ENCODE assay signal across 1 cellular context in the genomic region with DNA sequence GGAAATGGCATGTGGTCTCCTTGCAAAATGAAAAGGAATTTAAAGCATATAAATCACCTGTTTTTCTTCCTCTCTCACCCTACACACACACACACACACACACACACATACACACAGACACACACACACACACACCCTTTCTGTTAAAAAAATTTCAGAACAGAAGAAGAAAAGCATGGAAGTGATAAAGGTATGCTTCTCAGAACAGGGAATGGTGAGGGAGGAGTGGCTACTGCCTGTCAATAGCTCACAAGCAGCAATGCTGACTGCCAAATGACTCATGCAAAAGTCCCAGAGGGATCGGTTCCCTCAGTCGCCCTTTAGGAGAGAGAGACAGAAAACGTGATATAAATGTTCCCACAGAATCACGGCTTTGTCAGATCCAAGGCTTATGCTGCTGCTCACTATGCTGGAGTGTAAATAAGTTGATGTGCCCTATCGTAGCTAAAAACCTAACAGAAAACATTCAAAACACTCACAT.
TF ChIP-seq lines count a peak whose summit lies in the region.

No MANE protein-coding gene starts in this region.

TF ChIP-seq in HEK293, 187 proteins besides CTCF, POLR2A, EP300 and RAD21 (continued from another document and continues in another):
- TF ChIP-seq, protein P1, sequence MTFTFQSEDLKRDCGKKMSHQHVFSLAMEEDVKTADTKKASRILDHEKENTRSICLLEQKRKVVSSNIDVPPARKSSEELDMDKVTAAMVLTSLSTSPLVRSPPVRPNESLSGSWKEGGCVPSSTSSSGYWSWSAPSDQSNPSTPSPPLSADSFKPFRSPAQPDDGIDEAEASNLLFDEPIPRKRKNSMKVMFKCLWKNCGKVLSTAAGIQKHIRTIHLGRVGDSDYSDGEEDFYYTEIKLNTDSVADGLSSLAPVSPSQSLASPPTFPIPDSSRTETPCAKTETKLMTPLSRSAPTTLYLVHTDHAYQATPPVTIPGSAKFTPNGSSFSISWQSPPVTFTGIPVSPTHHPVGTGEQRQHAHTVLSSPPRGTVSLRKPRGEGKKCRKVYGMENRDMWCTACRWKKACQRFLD (tag by site-specific recombination; IDR thresholded peaks at IDR 0.05) = no peak
- TF ChIP-seq ZNF658 (tag by site-specific recombination; IDR thresholded peaks at IDR 0.05) (no peak), ZBTB20 (tag by site-specific recombination; IDR thresholded peaks at IDR 0.05) (no peak), ZBTB7A (tag by site-specific recombination; IDR thresholded peaks at IDR 0.05; ENCODE audit: low read depth) (no peak; the same call in 1 of the 2 replicates), ZNF394 (tag by site-specific recombination; IDR thresholded peaks at IDR 0.05; ENCODE audit: borderline replicate concordance) (no peak), ZNF335 (tag by site-specific recombination; conservative IDR thresholded peaks at IDR 0.05) (peak; percentile 30), ZNF248 (tag by site-specific recombination; IDR thresholded peaks at IDR 0.05) (no peak), ZNF366 (tag by site-specific recombination; conservative IDR thresholded peaks at IDR 0.05) (peak; percentile 86), ZNF623 (tag by site-specific recombination; IDR thresholded peaks at IDR 0.05) (no peak), ZNF600 (tag by site-specific recombination; IDR thresholded peaks at IDR 0.05) (0 out of 2 replicates have a peak, but pooled peaks have one; percentile 5), KLF16 (tag by site-specific recombination; IDR thresholded peaks at IDR 0.05) (no peak), IKZF3 (tag by site-specific recombination; IDR thresholded peaks at IDR 0.05) (peak; percentile 53; the same call in 1 of the 2 replicates), OVOL3 (tag by site-specific recombination; IDR thresholded peaks at IDR 0.05) (no peak), OSR2 (tag by site-specific recombination; IDR thresholded peaks at IDR 0.05) (peak; percentile 3; the same call in 1 of the 2 replicates), ZNF660 (tag by site-specific recombination; IDR thresholded peaks at IDR 0.05) (no peak), GLIS2 (tag by site-specific recombination; IDR thresholded peaks at IDR 0.05) (no peak), ZNF792 (tag by site-specific recombination; IDR thresholded peaks at IDR 0.05) (no peak), ZIC2 (tag by site-specific recombination; IDR thresholded peaks at IDR 0.05) (no peak), GFI1B (tag by site-specific recombination; IDR thresholded peaks at IDR 0.05) (no peak), ZNF654 (tag by site-specific recombination; IDR thresholded peaks at IDR 0.05; ENCODE audit: low read depth) (no peak; the same call in 1 of the 2 replicates), SP3 (tag by site-specific recombination; IDR thresholded peaks at IDR 0.05) (no peak), ZBTB17 (tag by site-specific recombination; IDR thresholded peaks at IDR 0.05) (no peak; the same call in 1 of the 2 replicates), ZNF571 (tag by site-specific recombination; IDR thresholded peaks at IDR 0.05) (no peak), ZNF830 (tag by site-specific recombination; IDR thresholded peaks at IDR 0.05; ENCODE audit: low read depth) (no peak), ZNF777 (tag by site-specific recombination; IDR thresholded peaks at IDR 0.05; ENCODE audit: borderline replicate concordance) (no peak), ZFP37 (tag by site-specific recombination; IDR thresholded peaks at IDR 0.05) (0 out of 2 replicates have a peak, but pooled peaks have one; percentile 44), ZNF664 (tag by site-specific recombination; IDR thresholded peaks at IDR 0.05) (no peak), ZFP41 (tag by site-specific recombination; IDR thresholded peaks at IDR 0.05; ENCODE audit: borderline replicate concordance) (no peak), HOXC10 (CRISPR knock-in tag; IDR thresholded peaks at IDR 0.05) (no peak), ZNF221 (tag by site-specific recombination; IDR thresholded peaks at IDR 0.05; ENCODE audit: borderline replicate concordance) (no peak), ZNF239 (tag by site-specific recombination; IDR thresholded peaks at IDR 0.05) (no peak), ZBTB48 (tag by site-specific recombination; IDR thresholded peaks at IDR 0.05) (0 out of 2 replicates have a peak, but pooled peaks have one; percentile 77)
- TF ChIP-seq, protein P2, sequence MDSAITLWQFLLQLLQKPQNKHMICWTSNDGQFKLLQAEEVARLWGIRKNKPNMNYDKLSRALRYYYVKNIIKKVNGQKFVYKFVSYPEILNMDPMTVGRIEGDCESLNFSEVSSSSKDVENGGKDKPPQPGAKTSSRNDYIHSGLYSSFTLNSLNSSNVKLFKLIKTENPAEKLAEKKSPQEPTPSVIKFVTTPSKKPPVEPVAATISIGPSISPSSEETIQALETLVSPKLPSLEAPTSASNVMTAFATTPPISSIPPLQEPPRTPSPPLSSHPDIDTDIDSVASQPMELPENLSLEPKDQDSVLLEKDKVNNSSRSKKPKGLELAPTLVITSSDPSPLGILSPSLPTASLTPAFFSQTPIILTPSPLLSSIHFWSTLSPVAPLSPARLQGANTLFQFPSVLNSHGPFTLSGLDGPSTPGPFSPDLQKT (IDR thresholded peaks at IDR 0.05; ENCODE audit: borderline replicate concordance, low read depth, low read length) = no peak
- TF ChIP-seq, protein P3, sequence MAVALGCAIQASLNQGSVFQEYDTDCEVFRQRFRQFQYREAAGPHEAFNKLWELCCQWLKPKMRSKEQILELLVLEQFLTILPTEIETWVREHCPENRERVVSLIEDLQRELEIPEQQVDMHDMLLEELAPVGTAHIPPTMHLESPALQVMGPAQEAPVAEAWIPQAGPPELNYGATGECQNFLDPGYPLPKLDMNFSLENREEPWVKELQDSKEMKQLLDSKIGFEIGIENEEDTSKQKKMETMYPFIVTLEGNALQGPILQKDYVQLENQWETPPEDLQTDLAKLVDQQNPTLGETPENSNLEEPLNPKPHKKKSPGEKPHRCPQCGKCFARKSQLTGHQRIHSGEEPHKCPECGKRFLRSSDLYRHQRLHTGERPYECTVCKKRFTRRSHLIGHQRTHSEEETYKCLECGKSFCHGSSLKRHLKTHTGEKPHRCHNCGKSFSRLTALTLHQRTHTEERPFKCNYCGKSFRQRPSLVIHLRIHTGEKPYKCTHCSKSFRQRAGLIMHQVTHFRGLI (tag by site-specific recombination; IDR thresholded peaks at IDR 0.05) = no peak; the same call in 1 of the 2 replicates
- TF ChIP-seq, protein P4, sequence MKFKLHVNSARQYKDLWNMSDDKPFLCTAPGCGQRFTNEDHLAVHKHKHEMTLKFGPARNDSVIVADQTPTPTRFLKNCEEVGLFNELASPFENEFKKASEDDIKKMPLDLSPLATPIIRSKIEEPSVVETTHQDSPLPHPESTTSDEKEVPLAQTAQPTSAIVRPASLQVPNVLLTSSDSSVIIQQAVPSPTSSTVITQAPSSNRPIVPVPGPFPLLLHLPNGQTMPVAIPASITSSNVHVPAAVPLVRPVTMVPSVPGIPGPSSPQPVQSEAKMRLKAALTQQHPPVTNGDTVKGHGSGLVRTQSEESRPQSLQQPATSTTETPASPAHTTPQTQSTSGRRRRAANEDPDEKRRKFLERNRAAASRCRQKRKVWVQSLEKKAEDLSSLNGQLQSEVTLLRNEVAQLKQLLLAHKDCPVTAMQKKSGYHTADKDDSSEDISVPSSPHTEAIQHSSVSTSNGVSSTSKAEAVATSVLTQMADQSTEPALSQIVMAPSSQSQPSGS (tag by site-specific recombination; IDR thresholded peaks at IDR 0.05; ENCODE audit: low read depth) = no peak
- TF ChIP-seq, protein P5, sequence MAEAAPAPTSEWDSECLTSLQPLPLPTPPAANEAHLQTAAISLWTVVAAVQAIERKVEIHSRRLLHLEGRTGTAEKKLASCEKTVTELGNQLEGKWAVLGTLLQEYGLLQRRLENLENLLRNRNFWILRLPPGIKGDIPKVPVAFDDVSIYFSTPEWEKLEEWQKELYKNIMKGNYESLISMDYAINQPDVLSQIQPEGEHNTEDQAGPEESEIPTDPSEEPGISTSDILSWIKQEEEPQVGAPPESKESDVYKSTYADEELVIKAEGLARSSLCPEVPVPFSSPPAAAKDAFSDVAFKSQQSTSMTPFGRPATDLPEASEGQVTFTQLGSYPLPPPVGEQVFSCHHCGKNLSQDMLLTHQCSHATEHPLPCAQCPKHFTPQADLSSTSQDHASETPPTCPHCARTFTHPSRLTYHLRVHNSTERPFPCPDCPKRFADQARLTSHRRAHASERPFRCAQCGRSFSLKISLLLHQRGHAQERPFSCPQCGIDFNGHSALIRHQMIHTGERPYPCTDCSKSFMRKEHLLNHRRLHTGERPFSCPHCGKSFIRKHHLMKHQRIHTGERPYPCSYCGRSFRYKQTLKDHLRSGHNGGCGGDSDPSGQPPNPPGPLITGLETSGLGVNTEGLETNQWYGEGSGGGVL (tag by site-specific recombination; IDR thresholded peaks at IDR 0.05) = no peak
- TF ChIP-seq, protein P6, sequence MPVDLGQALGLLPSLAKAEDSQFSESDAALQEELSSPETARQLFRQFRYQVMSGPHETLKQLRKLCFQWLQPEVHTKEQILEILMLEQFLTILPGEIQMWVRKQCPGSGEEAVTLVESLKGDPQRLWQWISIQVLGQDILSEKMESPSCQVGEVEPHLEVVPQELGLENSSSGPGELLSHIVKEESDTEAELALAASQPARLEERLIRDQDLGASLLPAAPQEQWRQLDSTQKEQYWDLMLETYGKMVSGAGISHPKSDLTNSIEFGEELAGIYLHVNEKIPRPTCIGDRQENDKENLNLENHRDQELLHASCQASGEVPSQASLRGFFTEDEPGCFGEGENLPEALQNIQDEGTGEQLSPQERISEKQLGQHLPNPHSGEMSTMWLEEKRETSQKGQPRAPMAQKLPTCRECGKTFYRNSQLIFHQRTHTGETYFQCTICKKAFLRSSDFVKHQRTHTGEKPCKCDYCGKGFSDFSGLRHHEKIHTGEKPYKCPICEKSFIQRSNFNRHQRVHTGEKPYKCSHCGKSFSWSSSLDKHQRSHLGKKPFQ (tag by site-specific recombination; IDR thresholded peaks at IDR 0.05) = no peak
- TF ChIP-seq, protein P7, sequence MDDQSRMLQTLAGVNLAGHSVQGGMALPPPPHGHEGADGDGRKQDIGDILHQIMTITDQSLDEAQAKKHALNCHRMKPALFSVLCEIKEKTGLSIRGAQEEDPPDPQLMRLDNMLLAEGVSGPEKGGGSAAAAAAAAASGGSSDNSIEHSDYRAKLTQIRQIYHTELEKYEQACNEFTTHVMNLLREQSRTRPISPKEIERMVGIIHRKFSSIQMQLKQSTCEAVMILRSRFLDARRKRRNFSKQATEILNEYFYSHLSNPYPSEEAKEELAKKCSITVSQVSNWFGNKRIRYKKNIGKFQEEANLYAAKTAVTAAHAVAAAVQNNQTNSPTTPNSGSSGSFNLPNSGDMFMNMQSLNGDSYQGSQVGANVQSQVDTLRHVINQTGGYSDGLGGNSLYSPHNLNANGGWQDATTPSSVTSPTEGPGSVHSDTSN (CRISPR knock-in tag; IDR thresholded peaks at IDR 0.05) = no peak
- TF ChIP-seq, protein P8, sequence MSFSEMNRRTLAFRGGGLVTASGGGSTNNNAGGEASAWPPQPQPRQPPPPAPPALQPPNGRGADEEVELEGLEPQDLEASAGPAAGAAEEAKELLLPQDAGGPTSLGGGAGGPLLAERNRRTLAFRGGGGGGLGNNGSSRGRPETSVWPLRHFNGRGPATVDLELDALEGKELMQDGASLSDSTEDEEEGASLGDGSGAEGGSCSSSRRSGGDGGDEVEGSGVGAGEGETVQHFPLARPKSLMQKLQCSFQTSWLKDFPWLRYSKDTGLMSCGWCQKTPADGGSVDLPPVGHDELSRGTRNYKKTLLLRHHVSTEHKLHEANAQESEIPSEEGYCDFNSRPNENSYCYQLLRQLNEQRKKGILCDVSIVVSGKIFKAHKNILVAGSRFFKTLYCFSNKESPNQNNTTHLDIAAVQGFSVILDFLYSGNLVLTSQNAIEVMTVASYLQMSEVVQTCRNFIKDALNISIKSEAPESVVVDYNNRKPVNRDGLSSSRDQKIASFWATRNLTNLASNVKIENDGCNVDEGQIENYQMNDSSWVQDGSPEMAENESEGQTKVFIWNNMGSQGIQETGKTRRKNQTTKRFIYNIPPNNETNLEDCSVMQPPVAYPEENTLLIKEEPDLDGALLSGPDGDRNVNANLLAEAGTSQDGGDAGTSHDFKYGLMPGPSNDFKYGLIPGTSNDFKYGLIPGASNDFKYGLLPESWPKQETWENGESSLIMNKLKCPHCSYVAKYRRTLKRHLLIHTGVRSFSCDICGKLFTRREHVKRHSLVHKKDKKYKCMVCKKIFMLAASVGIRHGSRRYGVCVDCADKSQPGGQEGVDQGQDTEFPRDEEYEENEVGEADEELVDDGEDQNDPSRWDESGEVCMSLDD (tag by site-specific recombination; IDR thresholded peaks at IDR 0.05) = no peak
- TF ChIP-seq, protein P9, sequence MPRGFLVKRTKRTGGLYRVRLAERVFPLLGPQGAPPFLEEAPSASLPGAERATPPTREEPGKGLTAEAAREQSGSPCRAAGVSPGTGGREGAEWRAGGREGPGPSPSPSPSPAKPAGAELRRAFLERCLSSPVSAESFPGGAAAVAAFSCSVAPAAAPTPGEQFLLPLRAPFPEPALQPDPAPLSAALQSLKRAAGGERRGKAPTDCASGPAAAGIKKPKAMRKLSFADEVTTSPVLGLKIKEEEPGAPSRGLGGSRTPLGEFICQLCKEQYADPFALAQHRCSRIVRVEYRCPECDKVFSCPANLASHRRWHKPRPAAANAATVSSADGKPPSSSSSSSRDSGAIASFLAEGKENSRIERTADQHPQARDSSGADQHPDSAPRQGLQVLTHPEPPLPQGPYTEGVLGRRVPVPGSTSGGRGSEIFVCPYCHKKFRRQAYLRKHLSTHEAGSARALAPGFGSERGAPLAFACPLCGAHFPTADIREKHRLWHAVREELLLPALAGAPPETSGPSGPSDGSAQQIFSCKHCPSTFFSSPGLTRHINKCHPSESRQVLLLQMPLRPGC (tag by site-specific recombination; IDR thresholded peaks at IDR 0.05) = peak; percentile 89
- TF ChIP-seq, protein P10, sequence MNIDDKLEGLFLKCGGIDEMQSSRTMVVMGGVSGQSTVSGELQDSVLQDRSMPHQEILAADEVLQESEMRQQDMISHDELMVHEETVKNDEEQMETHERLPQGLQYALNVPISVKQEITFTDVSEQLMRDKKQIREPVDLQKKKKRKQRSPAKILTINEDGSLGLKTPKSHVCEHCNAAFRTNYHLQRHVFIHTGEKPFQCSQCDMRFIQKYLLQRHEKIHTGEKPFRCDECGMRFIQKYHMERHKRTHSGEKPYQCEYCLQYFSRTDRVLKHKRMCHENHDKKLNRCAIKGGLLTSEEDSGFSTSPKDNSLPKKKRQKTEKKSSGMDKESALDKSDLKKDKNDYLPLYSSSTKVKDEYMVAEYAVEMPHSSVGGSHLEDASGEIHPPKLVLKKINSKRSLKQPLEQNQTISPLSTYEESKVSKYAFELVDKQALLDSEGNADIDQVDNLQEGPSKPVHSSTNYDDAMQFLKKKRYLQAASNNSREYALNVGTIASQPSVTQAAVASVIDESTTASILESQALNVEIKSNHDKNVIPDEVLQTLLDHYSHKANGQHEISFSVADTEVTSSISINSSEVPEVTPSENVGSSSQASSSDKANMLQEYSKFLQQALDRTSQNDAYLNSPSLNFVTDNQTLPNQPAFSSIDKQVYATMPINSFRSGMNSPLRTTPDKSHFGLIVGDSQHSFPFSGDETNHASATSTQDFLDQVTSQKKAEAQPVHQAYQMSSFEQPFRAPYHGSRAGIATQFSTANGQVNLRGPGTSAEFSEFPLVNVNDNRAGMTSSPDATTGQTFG (tag by site-specific recombination; IDR thresholded peaks at IDR 0.05; ENCODE audit: borderline replicate concordance) = no peak
